Comparison of ENCODE assay signal across 18 cellular contexts in the genomic region with DNA sequence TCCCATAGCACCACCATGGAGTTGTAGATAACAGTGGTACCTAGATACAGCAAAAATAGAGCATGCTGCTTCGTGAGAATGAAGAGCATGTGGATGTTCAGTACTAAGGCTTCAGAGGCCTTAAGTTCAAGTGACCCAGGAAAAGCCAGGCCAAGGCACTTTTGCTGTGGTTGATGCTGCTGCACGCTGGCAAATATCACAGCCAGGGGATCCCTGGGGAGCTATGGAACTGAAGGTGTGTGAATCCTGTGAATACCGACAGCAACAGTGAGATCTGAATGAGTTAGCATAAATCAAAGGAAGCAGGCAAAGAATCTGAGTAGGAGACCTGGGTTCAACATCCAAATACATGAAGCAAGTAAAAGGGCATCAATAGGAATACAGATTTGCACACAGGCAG.
DNase-seq lines count a peak whose midpoint lies in the region; ATAC-seq and TF ChIP-seq lines count a peak whose summit lies in the region.
"Had no signal": no experiment of that assay in that cellular context is flagged by ENCODE, and none has a peak within 500 bp of the region (broad histone marks: within the 10 kb centered on the region; RNA-seq: fewer than 3 reads in every experiment).

No MANE protein-coding gene starts in this region.

- H4K20me1 ChIP-seq in BLaER1: no peaks in the 10 kb centered on the region
- no peaks in the 10 kb centered on the region for H4K20me1 ChIP-seq in GM23248 (ENCODE audit: insufficient read depth)

- POLR2A ChIA-PET in activated CD4-positive, alpha-beta memory T cell treated with anti-CD3 and anti-CD28 coated beads for 36 hours (lab: Charles Lee): no interaction called here
- POLR2A ChIA-PET in T-cell (lab: Charles Lee): no interaction called here

- peak overlapping the region; percentile 78 for H3K27ac Mint-ChIP-seq in activated CD4-positive, alpha-beta memory T cell treated with anti-CD3 and anti-CD28 coated beads for 36 hours
- H3K27ac Mint-ChIP-seq in nephron progenitor cell: peak overlapping the region; percentile 9
- no peak overlapping the region for H3K27ac Mint-ChIP-seq in T-cell
- H3K27ac Mint-ChIP-seq: CD4-positive, alpha-beta T cell; naive thymus-derived CD8-positive, alpha-beta T cell; stimulated activated naive B cell treated with anti-CD40 and anti-IgM and Interleukin-4, amounts not matched to agents 10 μg/mL and 1 μg/mL and 100 μg/mL, for 72 hours had no signal

- H3K4me1 ChIP-seq in BLaER1 (peaks cover 24% of the 10 kb centered on the region), GM23248 (ENCODE audit: insufficient read depth) (peaks cover 15% of the 10 kb centered on the region)

- H3K27ac ChIP-seq in BLaER1 (no peak overlapping the region; the same call in 1 of the 2 replicates), GM23248 (peak overlapping the region; percentile 58)

- no peak for ATAC-seq in HG03135 (IDR thresholded peaks at IDR 0.05; ENCODE audit: unreplicated experiment)
- no peak for ATAC-seq in T-cell (replicated peaks in 1 of 4)
- ATAC-seq: naive thymus-derived CD8-positive, alpha-beta T cell; stimulated activated naive B cell treated with anti-CD40 and anti-IgM and Interleukin-4, amounts not matched to agents 10 μg/mL and 1 μg/mL and 100 μg/mL, for 72 hours had no signal

- no peaks in the 10 kb centered on the region for H3K79me2 ChIP-seq in GM23248 (ENCODE audit: insufficient read depth)

- no peak for TF ChIP-seq CTCF in nephron progenitor cell (IDR thresholded peaks at IDR 0.05)

- H3F3A ChIP-seq in GM23248 (ENCODE audit: insufficient read depth): peaks cover 21% of the 10 kb centered on the region; the same call in 1 of the 2 replicates

- no peak overlapping the region for H3K9ac ChIP-seq in BLaER1
- no peak overlapping the region for H3K9ac ChIP-seq in GM23248

- no peaks in the 10 kb centered on the region for H3K9me3 Mint-ChIP-seq in activated CD4-positive, alpha-beta memory T cell treated with anti-CD3 and anti-CD28 coated beads for 36 hours
- H3K9me3 Mint-ChIP-seq in nephron progenitor cell (no peaks in the 10 kb centered on the region), T-cell (no peaks in the 10 kb centered on the region)
- H3K9me3 Mint-ChIP-seq: CD4-positive, alpha-beta T cell had no signal

- peak overlapping the region; percentile 28 for H3K4me3 Mint-ChIP-seq in activated CD4-positive, alpha-beta memory T cell treated with anti-CD3 and anti-CD28 coated beads for 36 hours
- H3K4me3 Mint-ChIP-seq in nephron progenitor cell: no peak overlapping the region
- H3K4me3 Mint-ChIP-seq in T-cell: no peak overlapping the region
- H3K4me3 Mint-ChIP-seq: CD4-positive, alpha-beta T cell; naive thymus-derived CD8-positive, alpha-beta T cell; stimulated activated naive B cell treated with anti-CD40 and anti-IgM and Interleukin-4, amounts not matched to agents 10 μg/mL and 1 μg/mL and 100 μg/mL, for 72 hours had no signal

- no peaks in the 10 kb centered on the region for H3K27me3 ChIP-seq in BLaER1
- no peaks in the 10 kb centered on the region for H3K27me3 ChIP-seq in GM23248 (replicated peaks; ENCODE audit: insufficient read depth)

- H3K9me2 ChIP-seq in GM23248 (ENCODE audit: insufficient read depth): no peaks in the 10 kb centered on the region

- H3K4me1 Mint-ChIP-seq in activated CD4-positive, alpha-beta memory T cell treated with anti-CD3 and anti-CD28 coated beads for 36 hours (ENCODE audit: low read depth): peaks cover 10% of the 10 kb centered on the region
- H3K4me1 Mint-ChIP-seq in nephron progenitor cell: no peaks in the 10 kb centered on the region
- H3K4me1 Mint-ChIP-seq in T-cell: no peaks in the 10 kb centered on the region
- H3K4me1 Mint-ChIP-seq: naive thymus-derived CD8-positive, alpha-beta T cell had no signal

- in situ Hi-C loops in GM23248 (cut with MboI): no loop called here

- H3K9me3 ChIP-seq in BLaER1 (peaks cover 19% of the 10 kb centered on the region; the same call in 1 of the 2 replicates), GM23248 (ENCODE audit: low read depth) (peaks cover 2% of the 10 kb centered on the region)

- H2AFZ ChIP-seq in GM23248: peak overlapping the region; percentile 31; the same call in 1 of the 2 replicates

- no peaks in the 10 kb centered on the region for H3K27me3 Mint-ChIP-seq in activated CD4-positive, alpha-beta memory T cell treated with anti-CD3 and anti-CD28 coated beads for 36 hours
- H3K27me3 Mint-ChIP-seq in nephron progenitor cell (ENCODE audit: low read depth, poor library complexity) (peaks cover 4% of the 10 kb centered on the region), T-cell (no peaks in the 10 kb centered on the region)
- H3K27me3 Mint-ChIP-seq: CD4-positive, alpha-beta T cell; stimulated activated naive B cell treated with anti-CD40 and anti-IgM and Interleukin-4, amounts not matched to agents 10 μg/mL and 1 μg/mL and 100 μg/mL, for 72 hours had no signal

- H3K4me2 ChIP-seq in BLaER1: peak overlapping the region; percentile 68
- no peak overlapping the region for H3K4me2 ChIP-seq in GM23248 (ENCODE audit: unreplicated experiment)

- DNase-seq in GM23248: no peak
- DNase-seq in activated CD4-positive, alpha-beta memory T cell treated with anti-CD3 and anti-CD28 coated beads for 36 hours: no peak
- no peak for DNase-seq in nephron progenitor cell
- DNase-seq in NCI-H748 treated with DMSO at 0.1 percent for 48 hours (lab: John Stamatoyannopoulos, UW): no peak
- DNase-seq in T-cell: no peak
- DNase-seq: activated naive CD4-positive, alpha-beta T cell treated with Interleukin-2 at 50 U/mL for 16 hours; CD4-positive, alpha-beta T cell; islet precursor cell; midbrain; naive thymus-derived CD8-positive, alpha-beta T cell; NCI-H1694 treated with DMSO at 0.1 percent for 48 hours; NCI-H2227 treated with DMSO at 0.1 percent for 48 hours; NCI-H774; stimulated activated CD4-positive, alpha-beta T cell treated with anti-CD3 and anti-CD28 coated beads, Interleukin-2, amount 100 ng/mL, for 48 hours; stimulated activated naive B cell treated with anti-CD40 and anti-IgM and Interleukin-4, amounts not matched to agents 10 μg/mL and 1 μg/mL and 100 μg/mL, for 72 hours had no signal

- H3K36me3 ChIP-seq in BLaER1: no peaks in the 10 kb centered on the region
- H3K36me3 ChIP-seq in GM23248 (ENCODE audit: low read depth): no peaks in the 10 kb centered on the region
- H3K36me3 ChIP-seq: HAP-1 had no signal

- no peaks in the 10 kb centered on the region for H3K36me3 Mint-ChIP-seq in activated CD4-positive, alpha-beta memory T cell treated with anti-CD3 and anti-CD28 coated beads for 36 hours
- H3K36me3 Mint-ChIP-seq in nephron progenitor cell (ENCODE audit: low read depth): no peaks in the 10 kb centered on the region
- H3K36me3 Mint-ChIP-seq in T-cell: no peaks in the 10 kb centered on the region
- H3K36me3 Mint-ChIP-seq: naive thymus-derived CD8-positive, alpha-beta T cell; stimulated activated naive B cell treated with anti-CD40 and anti-IgM and Interleukin-4, amounts not matched to agents 10 μg/mL and 1 μg/mL and 100 μg/mL, for 72 hours had no signal

- WGBS in GM23248 (ENCODE audit: low coverage in 1 of 2, low lambda C conversion rate in 2 of 2, missing lambda C conversion rate in 2 of 2), 2 experiments: 95 to 96% methylated on average over 3 of the region's 3 CpGs

- intact Hi-C loops in activated CD4-positive, alpha-beta memory T cell treated with anti-CD3 and anti-CD28 coated beads for 36 hours (cut with micrococcal nuclease): no loop called here

- CTCF ChIA-PET in activated CD4-positive, alpha-beta memory T cell treated with anti-CD3 and anti-CD28 coated beads for 36 hours (lab: Charles Lee): no interaction called here
- CTCF ChIA-PET in T-cell (lab: Charles Lee): no interaction called here

- H3K4me3 ChIP-seq in BLaER1 (peak overlapping the region; percentile 0; the same call in 1 of the 2 replicates), GM23248 (no peak overlapping the region)
- H3K4me3 ChIP-seq: HAP-1 had no signal

Comparison
In these comparisons a context has a peak if more than half of its experiments do, and no peak if none do; other contexts are left out.
1. H3K27ac Mint-ChIP-seq: peak in activated CD4-positive, alpha-beta memory T cell treated with anti-CD3 and anti-CD28 coated beads for 36 hours (single experiment) and nephron progenitor cell (single experiment); none in T-cell (0 of 2).